22 cellular contexts compared by ENCODE assay signal in genomic region chr11:65125197-65126056, GRCh38. TPM values are rescaled to one million over a fixed set of nuclear protein-coding genes. Genes with fewer than 3 reads are reported as not detected.
DNase-seq lines count a peak whose midpoint lies in the region; ATAC-seq, FAIRE-seq and TF ChIP-seq lines count a peak whose summit lies in the region.
"Had no signal": no experiment of that assay in that cellular context is flagged by ENCODE, and none has a peak within 500 bp of the region (broad histone marks: within the 10 kb centered on the region; RNA-seq: fewer than 3 reads in every experiment).

No MANE protein-coding gene starts in this region.

- CTCF ChIA-PET in RWPE1 (lab: Yijun Ruan, JAX) (interaction anchor here (1.0 kb wide), 1 partner anchor 56 kb away, joined by 3 read pairs; no protein-coding TSS in a partner anchor), endothelial cell of umbilical vein (lab: Charles Lee) (interaction anchor here (1.0 kb wide), 1 partner anchor 80 kb away, joined by 3 read pairs; no protein-coding TSS in a partner anchor)

- peaks cover 19% of the 10 kb centered on the region for H3K4me1 Mint-ChIP-seq in activated CD4-positive, alpha-beta T cell treated with anti-CD3 and anti-CD28 coated beads, Interleukin-2, amount 10 ng/mL, durations not matched to agents 24 days and 14 days
- peaks cover 28% of the 10 kb centered on the region for H3K4me1 Mint-ChIP-seq in stimulated activated effector memory CD8-positive, alpha-beta T cell treated with anti-CD3 and anti-CD28 coated beads, Interleukin-12 subunit alpha, Interleukin-12 subunit beta, amount 100 ng/mL, for 72 hours
- H3K4me1 Mint-ChIP-seq in immature natural killer cell = peaks cover 24 to 35% of the 10 kb centered on the region in 2 donors

- no peak overlapping the region for H3K4me3 ChIP-seq in endothelial cell of umbilical vein (replicated peaks in 1 of 3; ENCODE audit: insufficient read depth in 1 of 3, low read depth in 1 of 3, low read length in 3 of 3)
- H3K4me3 ChIP-seq: BLaER1, Peyer's patch had no signal

- no peak overlapping the region for H2AFZ ChIP-seq in endothelial cell of umbilical vein (ENCODE audit: low read depth, low read length)

- no peak for FAIRE-seq in endothelial cell of umbilical vein (lab: Jason Lieb, UNC)
- FAIRE-seq: GM12892, H1 had no signal

- no peaks in the 10 kb centered on the region for H3K9me3 Mint-ChIP-seq in activated CD4-positive, alpha-beta T cell treated with anti-CD3 and anti-CD28 coated beads, Interleukin-2, amount 10 ng/mL, durations not matched to agents 24 days and 14 days
- no peaks in the 10 kb centered on the region for H3K9me3 Mint-ChIP-seq in stimulated activated effector memory CD8-positive, alpha-beta T cell treated with anti-CD3 and anti-CD28 coated beads, Interleukin-12 subunit alpha, Interleukin-12 subunit beta, amount 100 ng/mL, for 72 hours
- H3K9me3 Mint-ChIP-seq in immature natural killer cell = no peaks in the 10 kb centered on the region

- H3K4me2 ChIP-seq in endothelial cell of umbilical vein (ENCODE audit: insufficient read depth, low read length) = no peak overlapping the region
- H3K4me2 ChIP-seq: BLaER1, KMS-11 had no signal

- DNase-seq in activated CD4-positive, alpha-beta T cell treated with anti-CD3 and anti-CD28 coated beads, Interleukin-2, amount 10 ng/mL, durations not matched to agents 24 days and 14 days = peak; percentile 53
- DNase-seq in activated CD4-positive, alpha-beta T cell treated with anti-CD3 and anti-CD28 coated beads for 4 hours = no peak
- DNase-seq in RWPE1 (ENCODE audit: low spot score) (no peak), endothelial cell of umbilical vein (ENCODE audit: low read depth, low spot score) (no peak), immature natural killer cell (no peak)
- DNase-seq in stimulated activated effector memory CD8-positive, alpha-beta T cell treated with anti-CD3 and anti-CD28 coated beads, Interleukin-12 subunit alpha, Interleukin-12 subunit beta, amount 100 ng/mL, for 72 hours (ENCODE audit: low spot score in 2 of 2) = no peak
- DNase-seq: 8988T, DND-41, GF-D8, NCI-H1048, NCI-H1436 treated with DMSO at 0.1 percent for 48 hours, NCI-H2081, NCI-H510A, NCI-H82, Right ventricle myocardium superior had no signal

- intact Hi-C loops in activated CD4-positive, alpha-beta T cell treated with anti-CD3 and anti-CD28 coated beads, Interleukin-2, amount 10 ng/mL, durations not matched to agents 24 days and 14 days (cut with micrococcal nuclease) = no loop called here
- intact Hi-C loops in endothelial cell of umbilical vein (cut with micrococcal nuclease) = no loop called here

- H3K9ac ChIP-seq in endothelial cell of umbilical vein (replicated peaks; ENCODE audit: extremely low read depth, insufficient read depth, low read length) = no peak overlapping the region
- H3K9ac ChIP-seq: BLaER1, KMS-11 had no signal

- ATAC-seq in stimulated activated effector memory CD8-positive, alpha-beta T cell treated with anti-CD3 and anti-CD28 coated beads, Interleukin-12 subunit alpha, Interleukin-12 subunit beta, amount 100 ng/mL, for 72 hours = no peak
- ATAC-seq in GM19395 (IDR thresholded peaks at IDR 0.05; ENCODE audit: unreplicated experiment) = no peak
- no peak for ATAC-seq in GM18858 (IDR thresholded peaks at IDR 0.05; ENCODE audit: unreplicated experiment)

- no peaks in the 10 kb centered on the region for H3K9me3 ChIP-seq in endothelial cell of umbilical vein (replicated peaks; ENCODE audit: control insufficient read depth, insufficient read depth, low read length)
- H3K9me3 ChIP-seq: BLaER1, Peyer's patch had no signal

- TF ChIP-seq POLR2A in endothelial cell of umbilical vein (IDR thresholded peaks at IDR 0.05; ENCODE audit: low read depth, low read length) = peak; percentile 19

- POLR2A ChIA-PET in RWPE1 (lab: Yijun Ruan, JAX; ENCODE audit: low non-redundant PET) = no interaction called here
- POLR2A ChIA-PET in endothelial cell of umbilical vein (lab: Charles Lee) = interaction anchor here (1.4 kb wide), 1 partner anchor 10 kb away, joined by 3 read pairs; no protein-coding TSS in a partner anchor

- H3K27ac ChIP-seq in RWPE1 (peak overlapping the region; percentile 51), endothelial cell of umbilical vein (ENCODE audit: insufficient read depth, low read depth, low read length) (no peak overlapping the region)
- H3K27ac ChIP-seq: BLaER1, KMS-11, Peyer's patch had no signal

- H4K20me1 ChIP-seq in endothelial cell of umbilical vein (replicated peaks; ENCODE audit: control insufficient read depth, extremely low read depth, insufficient read depth, low read length) = no peaks in the 10 kb centered on the region

- no peak overlapping the region for H3K4me3 Mint-ChIP-seq in activated CD4-positive, alpha-beta T cell treated with anti-CD3 and anti-CD28 coated beads, Interleukin-2, amount 10 ng/mL, durations not matched to agents 24 days and 14 days
- H3K4me3 Mint-ChIP-seq in stimulated activated effector memory CD8-positive, alpha-beta T cell treated with anti-CD3 and anti-CD28 coated beads, Interleukin-12 subunit alpha, Interleukin-12 subunit beta, amount 100 ng/mL, for 72 hours = no peak overlapping the region
- H3K4me3 Mint-ChIP-seq in immature natural killer cell = no peak overlapping the region

- H3K9me1 ChIP-seq in endothelial cell of umbilical vein (replicated peaks; ENCODE audit: control insufficient read depth, extremely low read depth, insufficient read depth, low read length) = no peaks in the 10 kb centered on the region

- peaks cover 29% of the 10 kb centered on the region for H3K79me2 ChIP-seq in endothelial cell of umbilical vein (ENCODE audit: control insufficient read depth, insufficient read depth, low read length)

- peaks cover 16 to 45% of the 10 kb centered on the region in 2 experiments for H3K36me3 ChIP-seq in endothelial cell of umbilical vein (ENCODE audit: control insufficient read depth in 2 of 2, extremely low read depth in 1 of 2, insufficient read depth in 2 of 2, low read length in 2 of 2)

- no peaks in the 10 kb centered on the region for H3K27me3 Mint-ChIP-seq in activated CD4-positive, alpha-beta T cell treated with anti-CD3 and anti-CD28 coated beads, Interleukin-2, amount 10 ng/mL, durations not matched to agents 24 days and 14 days
- peaks cover 4 to 10% (median 6%) of the 10 kb centered on the region in 3 donors for H3K27me3 Mint-ChIP-seq in immature natural killer cell (ENCODE audit: low read depth in 3 of 3)

- H3K27me3 ChIP-seq in endothelial cell of umbilical vein (ENCODE audit: control insufficient read depth in 2 of 2, insufficient read depth in 2 of 2, low read length in 2 of 2) = no peaks in the 10 kb centered on the region
- H3K27me3 ChIP-seq: BLaER1, Peyer's patch had no signal

- TF ChIP-seq CTCF in RWPE1 (conservative IDR thresholded peaks at IDR 0.05; ENCODE audit: low read depth) (no peak), endothelial cell of umbilical vein (IDR thresholded peaks at IDR 0.05; ENCODE audit: extremely low read depth in 1 of 2, insufficient read depth in 1 of 2, low read depth in 1 of 2, low read length in 2 of 2) (no peak)

- dilution Hi-C loops in endothelial cell of umbilical vein (cut with MboI; ENCODE audit: extremely low pct_ligation_motif_present, low sequenced_read_pairs) = no loop called here

- H3K27ac Mint-ChIP-seq in activated CD4-positive, alpha-beta T cell treated with anti-CD3 and anti-CD28 coated beads, Interleukin-2, amount 10 ng/mL, durations not matched to agents 24 days and 14 days = no peak overlapping the region
- H3K27ac Mint-ChIP-seq in stimulated activated effector memory CD8-positive, alpha-beta T cell treated with anti-CD3 and anti-CD28 coated beads, Interleukin-12 subunit alpha, Interleukin-12 subunit beta, amount 100 ng/mL, for 72 hours = peak overlapping the region; percentile 72
- peak overlapping the region in 1 of 6 donors; percentile 78 for H3K27ac Mint-ChIP-seq in immature natural killer cell

- peaks cover 57% of the 10 kb centered on the region for H3K36me3 Mint-ChIP-seq in activated CD4-positive, alpha-beta T cell treated with anti-CD3 and anti-CD28 coated beads, Interleukin-2, amount 10 ng/mL, durations not matched to agents 24 days and 14 days (ENCODE audit: low read depth)
- peaks cover 90% of the 10 kb centered on the region for H3K36me3 Mint-ChIP-seq in stimulated activated effector memory CD8-positive, alpha-beta T cell treated with anti-CD3 and anti-CD28 coated beads, Interleukin-12 subunit alpha, Interleukin-12 subunit beta, amount 100 ng/mL, for 72 hours
- H3K36me3 Mint-ChIP-seq in immature natural killer cell = peaks cover 0 to 20% (median 5%) of the 10 kb centered on the region in 3 donors

- BruUV-seq in endothelial cell of umbilical vein (replicated peaks; lab: Mats Ljungman, UMichigan) = no TSS peak

- H3K4me1 ChIP-seq in endothelial cell of umbilical vein (ENCODE audit: control insufficient read depth, extremely low read depth, insufficient read depth, low read length) = peaks cover 11% of the 10 kb centered on the region

RNA-seq across cellular contexts. Expression of gene MRPL49, which starts 3.3 kb away (rescaled TPM):
- 78.1 and 81.4 TPM in 2 replicates for total RNA-seq in activated CD4-positive, alpha-beta T cell treated with anti-CD3 and anti-CD28 coated beads, Interleukin-2, amount 10 ng/mL, durations not matched to agents 24 days and 14 days
- total RNA-seq in endothelial cell of umbilical vein = 49.7 and 51.6 TPM in 2 replicates
- polyA plus RNA-seq in endothelial cell of umbilical vein = 76.8 and 90.4 TPM in 2 replicates
- polyA plus RNA-seq in endothelial cell of umbilical vein (2011; cell fraction: cytosol; rRNA removed) = 60.2 and 65.0 TPM in 2 replicates
- polyA plus RNA-seq in endothelial cell of umbilical vein (2011; cell fraction: nucleus; rRNA removed) = 26.6 and 29.5 TPM in 2 replicates
- 36.1 and 37.6 TPM in 2 replicates for polyA plus RNA-seq in endothelial cell of umbilical vein (2012)
- polyA minus RNA-seq in endothelial cell of umbilical vein = 36.1 and 40.1 TPM in 2 replicates
- 43.0 TPM for polyA minus RNA-seq in endothelial cell of umbilical vein (2011; cell fraction: cytosol; rRNA and poly(A)+ RNA removed)
- 8.4 and 11.4 TPM in 2 replicates for polyA minus RNA-seq in endothelial cell of umbilical vein (2011; cell fraction: nucleus; rRNA and poly(A)+ RNA removed)
- polyA plus RNA-seq in immature natural killer cell = 100 to 1,000 TPM in 2 of 3 donors, 10 to 100 TPM in 1; 98.3 to 113 (median 105) TPM

RNA-seq across cellular contexts. Expression of gene FAU, which starts 3.5 kb away (rescaled TPM):
- 1,048 and 1,049 TPM in 2 replicates for total RNA-seq in activated CD4-positive, alpha-beta T cell treated with anti-CD3 and anti-CD28 coated beads, Interleukin-2, amount 10 ng/mL, durations not matched to agents 24 days and 14 days
- total RNA-seq in endothelial cell of umbilical vein = 746 and 784 TPM in 2 replicates
- polyA plus RNA-seq in endothelial cell of umbilical vein (741 and 809 TPM in 2 replicates), immature natural killer cell (1,000 to 10,000 TPM in 1 of 3 donors, 100 to 1,000 TPM in 2; 576 to 1,241 (median 681) TPM)
- polyA plus RNA-seq in endothelial cell of umbilical vein (2011; cell fraction: cytosol; rRNA removed) = 617 and 778 TPM in 2 replicates
- polyA plus RNA-seq in endothelial cell of umbilical vein (2011; cell fraction: nucleus; rRNA removed) = 248 and 301 TPM in 2 replicates
- polyA plus RNA-seq in endothelial cell of umbilical vein (2012) = 942 and 1,263 TPM in 2 replicates
- 207 and 228 TPM in 2 replicates for polyA minus RNA-seq in endothelial cell of umbilical vein
- polyA minus RNA-seq in endothelial cell of umbilical vein (2011; cell fraction: cytosol; rRNA and poly(A)+ RNA removed) = 448 TPM
- 47.7 and 69.2 TPM in 2 replicates for polyA minus RNA-seq in endothelial cell of umbilical vein (2011; cell fraction: nucleus; rRNA and poly(A)+ RNA removed)

RNA-seq across cellular contexts. Expression of gene ZNHIT2, which starts 7.9 kb away (rescaled TPM):
- 17.1 and 18.1 TPM in 2 replicates for total RNA-seq in activated CD4-positive, alpha-beta T cell treated with anti-CD3 and anti-CD28 coated beads, Interleukin-2, amount 10 ng/mL, durations not matched to agents 24 days and 14 days
- total RNA-seq in endothelial cell of umbilical vein = 9.0 and 9.2 TPM in 2 replicates
- polyA plus RNA-seq in endothelial cell of umbilical vein = 7.1 and 12.8 TPM in 2 replicates
- polyA plus RNA-seq in endothelial cell of umbilical vein (2011; cell fraction: cytosol; rRNA removed) = 2.2 and 4.9 TPM in 2 replicates
- polyA plus RNA-seq in endothelial cell of umbilical vein (2011; cell fraction: nucleus; rRNA removed) = 1.7 and 2.1 TPM in 2 replicates
- polyA plus RNA-seq in endothelial cell of umbilical vein (2012) = 4.2 and 6.0 TPM in 2 replicates
- polyA minus RNA-seq in endothelial cell of umbilical vein = 1.7 and 3.5 TPM in 2 replicates
- polyA minus RNA-seq in endothelial cell of umbilical vein (2011; cell fraction: cytosol; rRNA and poly(A)+ RNA removed) = 22.9 TPM
- polyA minus RNA-seq in endothelial cell of umbilical vein (2011; cell fraction: nucleus; rRNA and poly(A)+ RNA removed) = 3.8 and 5.3 TPM in 2 replicates
- polyA plus RNA-seq in immature natural killer cell = 10 to 100 TPM; 15.5 to 25.8 (median 23.9) TPM

RNA-seq across cellular contexts. Expression of gene SYVN1, which starts 8.9 kb away (rescaled TPM):
- total RNA-seq in activated CD4-positive, alpha-beta T cell treated with anti-CD3 and anti-CD28 coated beads, Interleukin-2, amount 10 ng/mL, durations not matched to agents 24 days and 14 days = 36.9 and 39.0 TPM in 2 replicates
- 34.5 and 36.0 TPM in 2 replicates for total RNA-seq in endothelial cell of umbilical vein
- polyA plus RNA-seq in endothelial cell of umbilical vein (39.1 and 45.1 TPM in 2 replicates), immature natural killer cell (10 to 100 TPM in 1 of 3 donors, 1 to 10 TPM in 2; 2.3 to 21.8 (median 7.7) TPM)
- polyA plus RNA-seq in endothelial cell of umbilical vein (2011; cell fraction: cytosol; rRNA removed) = 21.1 and 23.8 TPM in 2 replicates
- polyA plus RNA-seq in endothelial cell of umbilical vein (2011; cell fraction: nucleus; rRNA removed) = 66.5 and 85.9 TPM in 2 replicates
- polyA plus RNA-seq in endothelial cell of umbilical vein (2012) = 23.8 and 26.9 TPM in 2 replicates
- polyA minus RNA-seq in endothelial cell of umbilical vein = 119 and 128 TPM in 2 replicates
- polyA minus RNA-seq in endothelial cell of umbilical vein (2011; cell fraction: cytosol; rRNA and poly(A)+ RNA removed) = 19.5 TPM
- 29.6 and 50.5 TPM in 2 replicates for polyA minus RNA-seq in endothelial cell of umbilical vein (2011; cell fraction: nucleus; rRNA and poly(A)+ RNA removed)

RNA-seq across cellular contexts. Expression of gene TM7SF2, which starts 13.8 kb away (rescaled TPM):
- 28.2 and 28.9 TPM in 2 replicates for total RNA-seq in activated CD4-positive, alpha-beta T cell treated with anti-CD3 and anti-CD28 coated beads, Interleukin-2, amount 10 ng/mL, durations not matched to agents 24 days and 14 days
- 11.6 and 16.2 TPM in 2 replicates for total RNA-seq in endothelial cell of umbilical vein
- polyA plus RNA-seq in endothelial cell of umbilical vein = 39.5 and 47.1 TPM in 2 replicates
- polyA plus RNA-seq in endothelial cell of umbilical vein (2011; cell fraction: cytosol; rRNA removed) = 15.4 and 20.4 TPM in 2 replicates
- polyA plus RNA-seq in endothelial cell of umbilical vein (2011; cell fraction: nucleus; rRNA removed) = 32.1 and 45.2 TPM in 2 replicates
- polyA plus RNA-seq in endothelial cell of umbilical vein (2012) = 7.0 and 7.9 TPM in 2 replicates
- polyA minus RNA-seq in endothelial cell of umbilical vein = 24.1 and 26.5 TPM in 2 replicates
- polyA minus RNA-seq in endothelial cell of umbilical vein (2011; cell fraction: cytosol; rRNA and poly(A)+ RNA removed) = 4.5 TPM
- polyA minus RNA-seq in endothelial cell of umbilical vein (2011; cell fraction: nucleus; rRNA and poly(A)+ RNA removed) = 13.4 and 13.8 TPM in 2 replicates
- polyA plus RNA-seq in immature natural killer cell = 10 to 100 TPM; 12.8 to 16.8 (median 15.4) TPM
